8 cellular contexts compared by ENCODE assay signal in the genomic region with DNA sequence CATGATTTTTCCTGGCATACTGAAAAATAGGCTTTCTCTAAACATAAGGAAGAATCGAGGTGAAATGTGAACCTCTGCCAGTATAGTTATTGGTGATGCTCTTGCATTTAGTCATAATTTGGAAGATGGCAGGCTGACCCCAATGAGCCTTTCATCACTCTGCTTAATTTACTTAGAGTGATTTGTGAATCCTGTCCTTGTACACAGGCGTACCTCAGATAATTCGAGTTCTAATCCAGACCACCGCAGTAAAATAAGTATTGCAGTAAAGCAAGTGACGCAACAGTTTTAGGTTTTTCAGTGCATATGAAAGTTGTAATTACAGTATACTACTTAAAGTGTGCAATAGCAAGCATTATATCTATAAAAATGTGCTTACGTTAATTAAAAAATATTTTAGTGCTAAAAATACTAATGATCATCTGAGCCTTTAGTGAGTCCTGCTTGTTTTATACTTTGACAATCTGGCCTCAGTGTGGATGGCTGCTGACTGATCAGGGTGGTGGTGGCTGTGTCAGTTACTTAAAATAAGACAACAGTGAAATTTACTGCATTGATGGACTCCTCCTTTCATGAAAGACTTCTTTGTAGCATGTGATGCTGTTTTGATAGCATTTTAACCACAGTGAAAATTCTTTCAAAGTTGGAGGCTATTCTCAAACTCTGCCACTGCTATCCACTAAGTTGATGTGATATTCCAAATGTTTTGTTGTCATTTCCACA. TPM values are rescaled to one million over a fixed set of nuclear protein-coding genes. Genes with fewer than 3 reads are reported as not detected.
DNase-seq lines count a peak whose midpoint lies in the region; ATAC-seq and TF ChIP-seq lines count a peak whose summit lies in the region.

No MANE protein-coding gene starts in this region.

- CTCF ChIA-PET in CD4-positive, alpha-beta T cell (lab: Charles Lee), result no interaction called here

- peak overlapping the region; percentile 50 for H3K27ac ChIP-seq in CD4-positive, alpha-beta T cell (ENCODE audit: low read depth, low read length)
- H3K27ac ChIP-seq in effector memory CD4-positive, alpha-beta T cell (ENCODE audit: insufficient read depth, low read length, poor library complexity, severe bottlenecking), result peak overlapping the region; percentile 76

- no peak for TF ChIP-seq CTCF in CD4-positive, alpha-beta T cell (IDR thresholded peaks at IDR 0.05)
- no peak for TF ChIP-seq CTCF in nephron progenitor cell (IDR thresholded peaks at IDR 0.05)

- no peak for ATAC-seq in CD4-positive, alpha-beta T cell (ENCODE audit: poor library complexity)
- ATAC-seq in HG03565 (IDR thresholded peaks at IDR 0.05; ENCODE audit: unreplicated experiment), result no peak
- no peak for ATAC-seq in GM21515 (IDR thresholded peaks at IDR 0.05; ENCODE audit: unreplicated experiment)

- no peaks in the 10 kb centered on the region for H3K27me3 ChIP-seq in CD4-positive, alpha-beta T cell (ENCODE audit: control insufficient read depth, insufficient read depth, low read length)
- H3K27me3 ChIP-seq in NT2/D1 (ENCODE audit: insufficient read depth, insufficient read length), result no peaks in the 10 kb centered on the region
- no peaks in the 10 kb centered on the region for H3K27me3 ChIP-seq in effector memory CD4-positive, alpha-beta T cell (replicated peaks; ENCODE audit: control insufficient read depth, insufficient read depth, low read length, poor library complexity, severe bottlenecking)

- peaks cover 26% of the 10 kb centered on the region for H3K36me3 ChIP-seq in NT2/D1 (ENCODE audit: insufficient read depth, insufficient read length, low read length)
- no peaks in the 10 kb centered on the region for H3K36me3 ChIP-seq in effector memory CD4-positive, alpha-beta T cell (ENCODE audit: control insufficient read depth, insufficient read depth, low read length)

- peak overlapping the region; percentile 88 for H3K4me3 ChIP-seq in NT2/D1 (ENCODE audit: insufficient read length, low read depth)
- H3K4me3 ChIP-seq in effector memory CD4-positive, alpha-beta T cell (ENCODE audit: insufficient read depth, low read depth, low read length, poor library complexity, severe bottlenecking), result peak overlapping the region; percentile 78

- H3K4me1 Mint-ChIP-seq in CD4-positive, alpha-beta T cell (ENCODE audit: low read depth), result peaks cover 42% of the 10 kb centered on the region
- peaks cover 30% of the 10 kb centered on the region for H3K4me1 Mint-ChIP-seq in nephron progenitor cell

- H3K9ac ChIP-seq in NT2/D1 (ENCODE audit: insufficient read length, low read depth), result peak overlapping the region; percentile 96

- peak overlapping the region; percentile 92 for H3K4me3 Mint-ChIP-seq in CD4-positive, alpha-beta T cell
- H3K4me3 Mint-ChIP-seq in nephron progenitor cell, result peak overlapping the region; percentile 88

- POLR2A ChIA-PET in CD4-positive, alpha-beta T cell (lab: Charles Lee), result no interaction called here

- H3K9me3 Mint-ChIP-seq in CD4-positive, alpha-beta T cell, result no peaks in the 10 kb centered on the region
- H3K9me3 Mint-ChIP-seq in nephron progenitor cell, result peaks cover 33% of the 10 kb centered on the region

- peaks cover 28% of the 10 kb centered on the region for H3K36me3 Mint-ChIP-seq in CD4-positive, alpha-beta T cell (ENCODE audit: low read depth)
- H3K36me3 Mint-ChIP-seq in nephron progenitor cell (ENCODE audit: low read depth), result peaks cover 47% of the 10 kb centered on the region

- no peaks in the 10 kb centered on the region for H3K27me3 Mint-ChIP-seq in CD4-positive, alpha-beta T cell
- H3K27me3 Mint-ChIP-seq in nephron progenitor cell (ENCODE audit: low read depth, poor library complexity), result peaks cover 3% of the 10 kb centered on the region

- intact Hi-C loops in CD4-positive, alpha-beta T cell (cut with DNase I, micrococcal nuclease), result no loop called here

- DNase-seq in CD4-positive, alpha-beta T cell, result no peak
- DNase-seq in NT2/D1 (ENCODE audit: low read depth, low spot score) (no peak), nephron progenitor cell (no peak), NCI-H748 treated with DMSO at 0.1 percent for 48 hours (lab: John Stamatoyannopoulos, UW) (no peak), GM19240 (ENCODE audit: insufficient read length, low spot score) (no peak)
- DNase-seq in effector memory CD4-positive, alpha-beta T cell, result no peak

- peak overlapping the region; percentile 91 for H3K27ac Mint-ChIP-seq in CD4-positive, alpha-beta T cell
- peak overlapping the region; percentile 98 for H3K27ac Mint-ChIP-seq in nephron progenitor cell

- H3K9me3 ChIP-seq in CD4-positive, alpha-beta T cell (ENCODE audit: control insufficient read depth, low read length), result no peaks in the 10 kb centered on the region
- H3K9me3 ChIP-seq in NT2/D1 (ENCODE audit: insufficient read depth, low read length), result peaks cover 16% of the 10 kb centered on the region; the same call in 1 of the 2 replicates
- H3K9me3 ChIP-seq in effector memory CD4-positive, alpha-beta T cell (ENCODE audit: control insufficient read depth, low read length), result no peaks in the 10 kb centered on the region

- peaks cover 26% of the 10 kb centered on the region for H3K4me1 ChIP-seq in NT2/D1 (ENCODE audit: insufficient read depth, insufficient read length)
- H3K4me1 ChIP-seq in effector memory CD4-positive, alpha-beta T cell (ENCODE audit: control insufficient read depth, insufficient read depth, low read length, poor library complexity, severe bottlenecking), result peaks cover 16% of the 10 kb centered on the region

RNA-seq across cellular contexts. Expression of gene PKNOX1, which starts 1.7 kb away (rescaled TPM):
- 10 to 100 TPM; 10.3 TPM for total RNA-seq in CD4-positive, alpha-beta T cell

RNA-seq across cellular contexts. Expression of gene ERVH48-1, which starts 50.6 kb away (rescaled TPM):
- 1 to 10 TPM; 1.1 to 1.4 TPM for total RNA-seq in CD4-positive, alpha-beta T cell
